Comparison of ENCODE assay signal across 17 cellular contexts in genomic region chr18:820591-821170, GRCh38. TPM values are rescaled to one million over a fixed set of nuclear protein-coding genes. Genes with fewer than 3 reads are reported as not detected.
A peak's percentile ranks its signal among the peaks of the same experiment; 100 is the strongest.
DNase-seq lines count a peak whose midpoint lies in the region; ATAC-seq, FAIRE-seq and TF ChIP-seq lines count a peak whose summit lies in the region.
"Had no signal": no experiment of that assay in that cellular context is flagged by ENCODE, and none has a peak within 500 bp of the region (broad histone marks: within the 10 kb centered on the region; RNA-seq: fewer than 3 reads in every experiment).

No MANE protein-coding gene starts in this region.

- POLR2A ChIA-PET in endothelial cell of umbilical vein (lab: Charles Lee) = no interaction called here

- H3K9ac ChIP-seq in SK-N-MC (ENCODE audit: insufficient read length) (peak overlapping the region; percentile 71), endothelial cell of umbilical vein (replicated peaks; ENCODE audit: extremely low read depth, insufficient read depth, low read length) (peak overlapping the region; percentile 31)
- H3K9ac ChIP-seq: KMS-11 had no signal

- no TSS peak for BruUV-seq in endothelial cell of umbilical vein (replicated peaks; lab: Mats Ljungman, UMichigan)

- CTCF ChIA-PET in endothelial cell of umbilical vein (lab: Charles Lee) = interaction anchor here (2.7 kb wide), 1 partner anchor 10 kb away, joined by 24 read pairs; no protein-coding TSS in a partner anchor

- H3K4me3 ChIP-seq in SK-N-MC = peak overlapping the region; percentile 67
- H3K4me3 ChIP-seq in endothelial cell of umbilical vein (replicated peaks in 1 of 3; ENCODE audit: insufficient read depth in 1 of 3, low read depth in 1 of 3, low read length in 3 of 3) = no peak overlapping the region

- H3K9me1 ChIP-seq in endothelial cell of umbilical vein (replicated peaks; ENCODE audit: control insufficient read depth, extremely low read depth, insufficient read depth, low read length) = no peaks in the 10 kb centered on the region

- H3K79me2 ChIP-seq in endothelial cell of umbilical vein (ENCODE audit: control insufficient read depth, insufficient read depth, low read length) = no peaks in the 10 kb centered on the region

- TF ChIP-seq CTCF in endothelial cell of umbilical vein (IDR thresholded peaks at IDR 0.05; ENCODE audit: extremely low read depth in 1 of 2, insufficient read depth in 1 of 2, low read depth in 1 of 2, low read length in 2 of 2) = no peak
- TF ChIP-seq CTCF in omental fat pad (IDR thresholded peaks at IDR 0.05) = no peak
- TF ChIP-seq CTCF in GM10266 (IDR thresholded peaks at IDR 0.05; ENCODE audit: control insufficient read depth, insufficient read depth, low read depth, missing control alignments) = no peak

- intact Hi-C loops in endothelial cell of umbilical vein (cut with micrococcal nuclease) = no loop called here

- no peak for DNase-seq in SK-N-MC (ENCODE audit: low read depth, low spot score)
- no peak for DNase-seq in endothelial cell of umbilical vein (ENCODE audit: low read depth, low spot score)
- DNase-seq in omental fat pad (ENCODE audit: low spot score) = no peak
- DNase-seq in DMS 273 (lab: John Stamatoyannopoulos, UW; ENCODE audit: unreplicated experiment) = no peak
- no peak for DNase-seq in GM10266 (ENCODE audit: extremely low spot score)
- DNase-seq: AML-193; CD4-positive, alpha-beta memory T cell; DMS79 treated with DMSO at 0.1 percent for 48 hours; GDM1; H9 had no signal

- H3K27ac ChIP-seq in SK-N-MC (peak overlapping the region; percentile 94), endothelial cell of umbilical vein (ENCODE audit: insufficient read depth, low read depth, low read length) (no peak overlapping the region)
- H3K27ac ChIP-seq: KMS-11 had no signal

- H3K27me3 ChIP-seq in endothelial cell of umbilical vein (ENCODE audit: control insufficient read depth in 2 of 2, insufficient read depth in 2 of 2, low read length in 2 of 2) = no peaks in the 10 kb centered on the region

- FAIRE-seq in G401.6 (lab: Jason Lieb, UNC) = peak; percentile 25
- peak; percentile 67 for FAIRE-seq in endothelial cell of umbilical vein (lab: Jason Lieb, UNC)
- FAIRE-seq: A204.1, H1, HepG2 had no signal

- H4K20me1 ChIP-seq in endothelial cell of umbilical vein (replicated peaks; ENCODE audit: control insufficient read depth, extremely low read depth, insufficient read depth, low read length) = no peaks in the 10 kb centered on the region

- peak overlapping the region; percentile 42 for H3K4me2 ChIP-seq in endothelial cell of umbilical vein (ENCODE audit: insufficient read depth, low read length)
- H3K4me2 ChIP-seq: KMS-11 had no signal

- H3K36me3 ChIP-seq in SK-N-MC (ENCODE audit: insufficient read depth, low read length) (no peaks in the 10 kb centered on the region), endothelial cell of umbilical vein (ENCODE audit: control insufficient read depth in 2 of 2, extremely low read depth in 1 of 2, insufficient read depth in 2 of 2, low read length in 2 of 2) (no peaks in the 10 kb centered on the region)

- peak overlapping the region; percentile 66 for H2AFZ ChIP-seq in endothelial cell of umbilical vein (ENCODE audit: low read depth, low read length)

- peaks cover 9% of the 10 kb centered on the region for H3K4me1 ChIP-seq in endothelial cell of umbilical vein (ENCODE audit: control insufficient read depth, extremely low read depth, insufficient read depth, low read length)

- ATAC-seq in HG03520 (IDR thresholded peaks at IDR 0.05; ENCODE audit: unreplicated experiment) (no peak), omental fat pad (ENCODE audit: low FRiP score) (no peak)
- ATAC-seq: HepG2 had no signal

- H3K9me3 ChIP-seq in SK-N-MC (ENCODE audit: low read depth, low read length) (no peaks in the 10 kb centered on the region), endothelial cell of umbilical vein (replicated peaks; ENCODE audit: control insufficient read depth, insufficient read depth, low read length) (no peaks in the 10 kb centered on the region)

- dilution Hi-C loops in endothelial cell of umbilical vein (cut with MboI; ENCODE audit: extremely low pct_ligation_motif_present, low sequenced_read_pairs) = no loop called here

- no peak for TF ChIP-seq POLR2A in endothelial cell of umbilical vein (IDR thresholded peaks at IDR 0.05; ENCODE audit: low read depth, low read length)

TF ChIP-seq in endothelial cell of umbilical vein, 7 proteins besides CTCF, POLR2A, EP300 and RAD21:
- no peak for TF ChIP-seq JUN (IDR thresholded peaks at IDR 0.05; ENCODE audit: borderline replicate concordance, insufficient read depth, insufficient read length, low read depth)
- no peak for TF ChIP-seq GATA2 (IDR thresholded peaks at IDR 0.05; ENCODE audit: insufficient read depth, insufficient read length, low read depth, low read length)
- no peak for TF ChIP-seq MAX (IDR thresholded peaks at IDR 0.05; ENCODE audit: insufficient read depth, insufficient read length)
- TF ChIP-seq EZH2 (IDR thresholded peaks at IDR 0.05; ENCODE audit: borderline replicate concordance, low read depth, low read length, severe bottlenecking) = no peak
- TF ChIP-seq POLR2AphosphoS5 (IDR thresholded peaks at IDR 0.05; ENCODE audit: insufficient read depth, low read depth, low read length) = no peak
- TF ChIP-seq MYC (IDR thresholded peaks at IDR 0.05; ENCODE audit: low read depth, low read length) = no peak
- TF ChIP-seq FOS (IDR thresholded peaks at IDR 0.05; ENCODE audit: borderline replicate concordance, insufficient read depth, low read length) = no peak

RNA-seq across cellular contexts. Expression of gene YES1, which starts 8.6 kb away (rescaled TPM):
- total RNA-seq in endothelial cell of umbilical vein (79.5 and 92.3 TPM in 2 replicates), omental fat pad (100 to 1,000 TPM in 2 of 4 donors, 10 to 100 TPM in 2; 75.2 to 149 (median 108) TPM)
- polyA plus RNA-seq in endothelial cell of umbilical vein = 12.6 and 16.5 TPM in 2 replicates
- polyA plus RNA-seq in endothelial cell of umbilical vein (2011; cell fraction: cytosol; rRNA removed) = 21.8 TPM in 2 replicates
- 21.1 and 22.8 TPM in 2 replicates for polyA plus RNA-seq in endothelial cell of umbilical vein (2011; cell fraction: nucleus; rRNA removed)
- polyA plus RNA-seq in endothelial cell of umbilical vein (2012) = 33.8 and 60.1 TPM in 2 replicates
- polyA minus RNA-seq in endothelial cell of umbilical vein = 44.8 and 59.8 TPM in 2 replicates
- 20.6 TPM for polyA minus RNA-seq in endothelial cell of umbilical vein (2011; cell fraction: cytosol; rRNA and poly(A)+ RNA removed)
- polyA minus RNA-seq in endothelial cell of umbilical vein (2011; cell fraction: nucleus; rRNA and poly(A)+ RNA removed) = 15.7 and 28.6 TPM in 2 replicates
- polyA plus RNA-seq: CD14-positive monocyte had no signal
